Comparison of ENCODE assay signal across 13 cellular contexts in genomic region chr18:40293311-40293710, GRCh38.
A peak's percentile ranks its signal among the peaks of the same experiment; 100 is the strongest.
DNase-seq lines count a peak whose midpoint lies in the region; ATAC-seq and TF ChIP-seq lines count a peak whose summit lies in the region.
"Had no signal": no experiment of that assay in that cellular context is flagged by ENCODE, and none has a peak within 500 bp of the region (broad histone marks: within the 10 kb centered on the region; RNA-seq: fewer than 3 reads in every experiment).

No MANE protein-coding gene starts in this region.

- no peaks in the 10 kb centered on the region for H3K9me3 ChIP-seq in H9 (ENCODE audit: control insufficient read depth, low read depth, low read length)
- H3K9me3 ChIP-seq: ascending aorta, thyroid gland had no signal

- no peak overlapping the region for H3K4me3 Mint-ChIP-seq in H9
- H3K4me3 Mint-ChIP-seq in immature natural killer cell = no peak overlapping the region

- H3K27ac Mint-ChIP-seq in H9 (no peak overlapping the region), immature natural killer cell (no peak overlapping the region)

- H3K23me2 ChIP-seq in H9 (ENCODE audit: insufficient read length, low read depth, low read length, poor library complexity, severe bottlenecking) = no peaks in the 10 kb centered on the region

- H3K27me3 Mint-ChIP-seq in H9 (ENCODE audit: low read depth) (no peaks in the 10 kb centered on the region), immature natural killer cell (ENCODE audit: low read depth in 3 of 3) (peaks cover 0 to 1% (median 0%) of the 10 kb centered on the region in 3 donors)

- H4K8ac ChIP-seq in H9 (replicated peaks; ENCODE audit: insufficient read length, low read depth, low read length) = no peak overlapping the region

- no peak overlapping the region for H3K4me2 ChIP-seq in H9 (ENCODE audit: insufficient read depth, insufficient read length, low read length)

- no peak overlapping the region for H3K23ac ChIP-seq in H9 (ENCODE audit: insufficient read length, low read depth, low read length)

- no peak overlapping the region for H3T11ph ChIP-seq in H9 (ENCODE audit: low read length)

- H3K27me3 ChIP-seq in H9 (ENCODE audit: insufficient read depth, low read length) = no peaks in the 10 kb centered on the region
- no peaks in the 10 kb centered on the region for H3K27me3 ChIP-seq in brain microvascular endothelial cell (replicated peaks)
- H3K27me3 ChIP-seq: ascending aorta, thyroid gland had no signal

- H2AK5ac ChIP-seq in H9 (ENCODE audit: insufficient read length, low read length) = no peak overlapping the region

- no peak overlapping the region for H3K4ac ChIP-seq in H9 (ENCODE audit: low read depth, low read length)

- no peaks in the 10 kb centered on the region for H3K4me1 ChIP-seq in H9 (ENCODE audit: insufficient read depth, low read length)
- H3K4me1 ChIP-seq: ascending aorta, thyroid gland had no signal

- H2BK20ac ChIP-seq in H9 (ENCODE audit: low read depth, low read length, poor library complexity, severe bottlenecking) = no peak overlapping the region

- H3K9me3 Mint-ChIP-seq in H9 (peaks cover 0 to 3% of the 10 kb centered on the region in 2 experiments; a peak in 1 of 5 replicates), immature natural killer cell (peaks cover 7 to 32% (median 17%) of the 10 kb centered on the region in 6 donors)

- H3K36me3 Mint-ChIP-seq in H9 (ENCODE audit: insufficient read depth in 1 of 3, low read depth in 3 of 3) = no peaks in the 10 kb centered on the region; a peak in 1 of 7 replicates
- no peaks in the 10 kb centered on the region for H3K36me3 Mint-ChIP-seq in immature natural killer cell

- no peaks in the 10 kb centered on the region for H3K79me2 ChIP-seq in H9 (ENCODE audit: insufficient read depth, low read length)

- H2AFZ ChIP-seq in H9 (ENCODE audit: low read length) = no peak overlapping the region

- no peak overlapping the region for H2BK12ac ChIP-seq in H9 (ENCODE audit: insufficient read length, low read depth, low read length)

- no peak overlapping the region for H2BK15ac ChIP-seq in H9 (ENCODE audit: low read depth, low read length)

- H3K27ac ChIP-seq in H9 (ENCODE audit: insufficient read length, low read depth, low read length) (no peak overlapping the region), brain microvascular endothelial cell (no peak overlapping the region)
- H3K27ac ChIP-seq: ascending aorta, thyroid gland had no signal

- TF ChIP-seq CTCF in H9 (conservative IDR thresholded peaks at IDR 0.05) (peak; percentile 64), brain microvascular endothelial cell (IDR thresholded peaks at IDR 0.05; ENCODE audit: low read depth, low read length, missing control alignments) (peak; percentile 26)

- no peaks in the 10 kb centered on the region for H3K36me3 ChIP-seq in brain microvascular endothelial cell (replicated peaks)
- H3K36me3 ChIP-seq: ascending aorta, thyroid gland had no signal

- no peak overlapping the region for H3K9ac ChIP-seq in H9 (ENCODE audit: extremely low read depth, insufficient read length, low read length)

- no peak overlapping the region for H2BK120ac ChIP-seq in H9 (ENCODE audit: low read depth, low read length, poor library complexity, severe bottlenecking)

- in situ Hi-C loops in brain microvascular endothelial cell (cut with HindIII; ENCODE audit: low pct_ligation_motif_present, low sequenced_read_pairs) = no loop called here

- no peak overlapping the region for H4K91ac ChIP-seq in H9 (ENCODE audit: insufficient read length, low read depth, low read length)

- no CpG with 5 or more reads among the region's 2 CpGs for WGBS in H9 (ENCODE audit: extremely low coverage, insufficient read length, low lambda C conversion rate)

- no peak for DNase-seq in H9
- peak; percentile 77 for DNase-seq in NCI-H146 (lab: John Stamatoyannopoulos, UW)
- no peak for DNase-seq in brain microvascular endothelial cell
- DNase-seq in midbrain (lab: John Stamatoyannopoulos, UW) = peak; percentile 3
- DNase-seq in immature natural killer cell = no peak
- DNase-seq: activated T-cell treated with anti-CD3 and anti-CD28 coated beads, Interleukin-2, amount 50 U/mL, for 1 hour; NCI-H524 treated with DMSO at 0.1 percent for 48 hours; thyroid gland had no signal

- no peak overlapping the region for H3K56ac ChIP-seq in H9 (ENCODE audit: insufficient read length, low read depth, low read length)

- ATAC-seq in HG03460 (IDR thresholded peaks at IDR 0.05; ENCODE audit: unreplicated experiment) (no peak), GM21737 (IDR thresholded peaks at IDR 0.05; ENCODE audit: unreplicated experiment) (no peak), GM19452 (IDR thresholded peaks at IDR 0.05; ENCODE audit: unreplicated experiment) (no peak)
- ATAC-seq: activated CD4-positive, CD25-positive, alpha-beta regulatory T cell treated with anti-CD3 and anti-CD28 coated beads, Interleukin-2, amount 50 U/mL, for 24 hours had no signal

- H3K14ac ChIP-seq in H9 (ENCODE audit: insufficient read depth, low read length) = no peak overlapping the region

- H3K18ac ChIP-seq in H9 (ENCODE audit: insufficient read length, low read depth, low read length) = no peak overlapping the region

- H2BK5ac ChIP-seq in H9 (ENCODE audit: insufficient read length, low read length) = no peak overlapping the region

- no peak overlapping the region for H3K4me3 ChIP-seq in brain microvascular endothelial cell (ENCODE audit: low read depth, low read length)
- H3K4me3 ChIP-seq: ascending aorta, thyroid gland had no signal

- H4K5ac ChIP-seq in H9 (ENCODE audit: insufficient read length, low read depth, low read length) = no peak overlapping the region

- H4K20me1 ChIP-seq in H9 (ENCODE audit: control insufficient read depth, insufficient read depth, insufficient read length) = no peaks in the 10 kb centered on the region

- H3K4me1 Mint-ChIP-seq in H9 = peaks cover 15 to 18% of the 10 kb centered on the region in 2 experiments
- no peaks in the 10 kb centered on the region for H3K4me1 Mint-ChIP-seq in immature natural killer cell

- H3K79me1 ChIP-seq in H9 (ENCODE audit: insufficient read depth, low read depth, low read length, poor library complexity, severe bottlenecking) = no peaks in the 10 kb centered on the region

Comparison
In these comparisons a context has a peak if more than half of its experiments do, and no peak if none do; other contexts are left out.
1. DNase-seq: peak in NCI-H146 (single experiment) and midbrain (single experiment); none in H9 (single experiment), brain microvascular endothelial cell (single experiment) and immature natural killer cell (0 of 3).